ENCODE assay signal across 8 cellular contexts in the genomic region with DNA sequence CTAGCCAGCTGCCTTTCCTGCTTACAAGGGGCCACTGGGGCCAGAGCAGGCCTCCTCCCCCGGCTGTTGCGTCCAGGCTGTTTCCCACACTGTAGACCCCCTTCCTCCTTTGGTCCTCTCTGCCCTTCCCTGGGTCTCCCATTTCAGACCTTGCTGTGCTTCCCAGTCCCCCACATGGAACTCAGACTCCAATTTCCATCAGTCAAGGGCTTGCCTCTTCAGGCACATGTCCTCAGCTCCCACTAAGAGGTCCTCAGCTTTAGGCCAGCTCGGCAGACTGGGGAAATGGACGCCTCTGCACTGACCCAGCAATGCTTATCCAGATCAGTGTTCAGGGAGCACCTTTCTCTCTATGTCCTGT.
A peak's percentile ranks its signal among the peaks of the same experiment; 100 is the strongest.
DNase-seq lines count a peak whose midpoint lies in the region; ATAC-seq and TF ChIP-seq lines count a peak whose summit lies in the region.

No MANE protein-coding gene starts in this region.

- H3K4me1 ChIP-seq in right cardiac atrium (ENCODE audit: control insufficient read depth, insufficient read depth, low read length) = no peaks in the 10 kb centered on the region

- intact Hi-C loops in right cardiac atrium (cut with DNase I) = loop anchor here in 3 of 4 donors (1.0 to 10.0 kb wide), 4 partner anchors 98 to 651 kb away; a partner anchor contains a TSS

- H3K9me3 ChIP-seq in right cardiac atrium (ENCODE audit: control insufficient read depth, low read length) = no peaks in the 10 kb centered on the region

- H3K27ac Mint-ChIP-seq in HFFc6 = peak overlapping the region; percentile 96

- H3K27me3 ChIP-seq in right cardiac atrium (ENCODE audit: control insufficient read depth, insufficient read depth) (no peaks in the 10 kb centered on the region), H7 (ENCODE audit: control insufficient read depth, insufficient read depth, low read length) (no peaks in the 10 kb centered on the region)

- H3K4me1 Mint-ChIP-seq in HFFc6 (ENCODE audit: low read depth) = peaks cover 24% of the 10 kb centered on the region

- H3K36me3 Mint-ChIP-seq in HFFc6 (ENCODE audit: low read depth) = peaks cover 5% of the 10 kb centered on the region; the same call in 1 of the 2 replicates

- no peaks in the 10 kb centered on the region for H3K36me3 ChIP-seq in H7 (replicated peaks; ENCODE audit: control insufficient read depth, insufficient read depth, low read length)

- peaks cover 4% of the 10 kb centered on the region for H3K9me3 Mint-ChIP-seq in HFFc6

- ATAC-seq in right cardiac atrium (peak; percentile 27 to 35), GM18498 (IDR thresholded peaks at IDR 0.05; ENCODE audit: unreplicated experiment) (no peak)

- H3K27ac ChIP-seq in right cardiac atrium (ENCODE audit: low read length) = peak overlapping the region; percentile 18

- H3K27me3 Mint-ChIP-seq in HFFc6 (ENCODE audit: insufficient read depth) = peaks cover 4% of the 10 kb centered on the region; the same call in 1 of the 2 replicates

- H3K4me3 Mint-ChIP-seq in HFFc6 = peak overlapping the region; percentile 89

- no peak for TF ChIP-seq CTCF in HFFc6 (IDR thresholded peaks at IDR 0.05)

- no peak overlapping the region for H3K4me3 ChIP-seq in right cardiac atrium (ENCODE audit: low read length)
- H3K4me3 ChIP-seq in H7 (ENCODE audit: insufficient read depth, low read depth, low read length) = no peak overlapping the region

- 89% methylated on average over 4 of the region's 4 CpGs for WGBS in right cardiac atrium

- no peak for DNase-seq in HFFc6
- peak; percentile 79 for DNase-seq in activated CD8-positive, alpha-beta memory T cell treated with anti-CD3 and anti-CD28 coated beads for 24 hours
- DNase-seq in right cardiac atrium = no peak
- DNase-seq in stimulated activated CD4-positive, alpha-beta T cell treated with anti-CD3 and anti-CD28 coated beads, Interleukin-2, amount 100 ng/mL, for 24 hours = peak; percentile 23 to 37
- no peak for DNase-seq in NCI-H345 (lab: John Stamatoyannopoulos, UW)
- no peak for DNase-seq in NCI-H1105 treated with DMSO at 0.1 percent for 48 hours (lab: John Stamatoyannopoulos, UW)
- no peak for DNase-seq in H7

Comparison
In these comparisons a context has a peak if more than half of its experiments do, and no peak if none do; other contexts are left out.
1. DNase-seq: peak in activated CD8-positive, alpha-beta memory T cell treated with anti-CD3 and anti-CD28 coated beads for 24 hours (single experiment) and stimulated activated CD4-positive, alpha-beta T cell treated with anti-CD3 and anti-CD28 coated beads, Interleukin-2, amount 100 ng/mL, for 24 hours (2 of 2); none in HFFc6 (single experiment), right cardiac atrium (0 of 3), NCI-H345 (single experiment), NCI-H1105 treated with DMSO at 0.1 percent for 48 hours (single experiment) and H7 (single experiment).